ENCODE assay signal across 8 cellular contexts in the genomic region with DNA sequence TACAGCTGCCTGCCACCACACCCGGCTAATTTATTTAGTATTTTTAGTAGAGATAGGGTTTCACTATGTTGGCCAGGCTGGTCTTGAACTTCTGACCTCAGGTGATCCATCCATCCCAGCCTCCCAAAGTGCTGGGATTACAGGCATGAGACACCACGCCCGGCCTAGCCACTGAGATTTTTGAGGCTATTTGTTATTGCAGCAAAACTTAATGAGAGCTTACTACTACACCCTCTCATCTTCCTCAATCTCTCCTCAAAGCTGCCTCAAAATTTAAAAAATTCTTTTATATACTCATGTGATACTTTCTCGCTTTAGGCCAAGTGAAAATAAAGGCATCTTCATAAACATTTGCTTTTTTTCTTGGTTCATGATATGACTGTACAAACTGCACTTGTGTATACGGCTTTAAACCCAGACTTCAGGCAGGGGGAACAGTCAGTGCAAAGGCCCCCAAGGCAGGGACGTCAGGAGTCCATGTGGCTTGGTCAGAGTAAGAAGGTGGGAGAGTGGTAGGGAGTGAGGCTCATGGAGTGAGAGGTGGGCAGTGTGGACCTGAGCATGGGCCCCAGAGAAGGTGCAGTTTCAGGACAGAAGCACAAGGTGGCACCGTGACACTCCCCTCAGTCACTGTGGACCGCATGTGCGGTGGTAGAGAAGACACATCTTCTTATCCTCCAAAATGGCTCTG. TPM values are rescaled to one million over a fixed set of nuclear protein-coding genes. Genes with fewer than 3 reads are reported as not detected.
DNase-seq lines count a peak whose midpoint lies in the region; ATAC-seq and TF ChIP-seq lines count a peak whose summit lies in the region.

No MANE protein-coding gene starts in this region.

- H3K4me1 Mint-ChIP-seq in activated T-helper 2 cell treated with anti-CD3 and anti-CD28 coated beads, Interferon-gamma antibody, Interleukin-2, Interleukin-4, amounts not matched to agents 10 μg/mL and 5 μg/mL and 100 μg/mL, durations not matched to agents 14 hours and 24 hours and 36 hours (ENCODE audit: low read depth), result peaks cover 19% of the 10 kb centered on the region
- H3K4me1 Mint-ChIP-seq in osteocyte (ENCODE audit: unreplicated experiment), result no peaks in the 10 kb centered on the region

- H3K36me3 ChIP-seq in transverse colon, result no peaks in the 10 kb centered on the region

- H3K27ac Mint-ChIP-seq in activated T-helper 2 cell treated with anti-CD3 and anti-CD28 coated beads, Interferon-gamma antibody, Interleukin-2, Interleukin-4, amounts not matched to agents 10 μg/mL and 5 μg/mL and 100 μg/mL, durations not matched to agents 14 hours and 24 hours and 36 hours, result no peak overlapping the region
- H3K27ac Mint-ChIP-seq in osteocyte (ENCODE audit: unreplicated experiment), result no peak overlapping the region

- no peak overlapping the region for H3K27ac ChIP-seq in transverse colon

- TF ChIP-seq EP300 in transverse colon (IDR thresholded peaks at IDR 0.05; ENCODE audit: low read depth), result no peak

- no peaks in the 10 kb centered on the region for H3K9me3 ChIP-seq in transverse colon

- WGBS in transverse colon (ENCODE audit: low coverage in 1 of 2), 2 donors, result 43 to 61% methylated on average over 4 to 9 of the region's 9 CpGs

- TF ChIP-seq CTCF in fibroblast of villous mesenchyme (IDR thresholded peaks at IDR 0.05; ENCODE audit: insufficient read depth, low read depth, low read length) (peak; percentile 93), osteocyte (IDR thresholded peaks at IDR 0.05) (peak; percentile 92), transverse colon (IDR thresholded peaks at IDR 0.05) (peak; percentile 85 to 92 (median 87))

- H3K4me3 Mint-ChIP-seq in activated T-helper 2 cell treated with anti-CD3 and anti-CD28 coated beads, Interferon-gamma antibody, Interleukin-2, Interleukin-4, amounts not matched to agents 10 μg/mL and 5 μg/mL and 100 μg/mL, durations not matched to agents 14 hours and 24 hours and 36 hours (ENCODE audit: low read depth), result no peak overlapping the region
- H3K4me3 Mint-ChIP-seq in osteocyte (ENCODE audit: unreplicated experiment), result no peak overlapping the region

- no peaks in the 10 kb centered on the region for H3K36me3 Mint-ChIP-seq in activated T-helper 2 cell treated with anti-CD3 and anti-CD28 coated beads, Interferon-gamma antibody, Interleukin-2, Interleukin-4, amounts not matched to agents 10 μg/mL and 5 μg/mL and 100 μg/mL, durations not matched to agents 14 hours and 24 hours and 36 hours (ENCODE audit: low read depth)
- H3K36me3 Mint-ChIP-seq in osteocyte (ENCODE audit: unreplicated experiment), result no peaks in the 10 kb centered on the region

- DNase-seq in DMS53 (lab: John Stamatoyannopoulos, UW), result peak; percentile 91
- peak; percentile 83 to 86 for DNase-seq in Kasumi-1 (lab: John Stamatoyannopoulos, UW)
- DNase-seq in RKO (ENCODE audit: low spot score), result peak; percentile 82
- peak; percentile 57 for DNase-seq in activated T-helper 2 cell treated with anti-CD3 and anti-CD28 coated beads, Interferon-gamma antibody, Interleukin-2, Interleukin-4, amounts not matched to agents 10 μg/mL and 5 μg/mL and 100 μg/mL, durations not matched to agents 14 hours and 24 hours and 36 hours (ENCODE audit: low spot score)
- DNase-seq in fibroblast of villous mesenchyme (ENCODE audit: low read depth), result peak; percentile 73
- DNase-seq in osteocyte (ENCODE audit: extremely low spot score, unreplicated experiment), result peak; percentile 88
- DNase-seq in transverse colon, result peak; percentile 77

- intact Hi-C loops in activated T-helper 2 cell treated with anti-CD3 and anti-CD28 coated beads, Interferon-gamma antibody, Interleukin-2, Interleukin-4, amounts not matched to agents 10 μg/mL and 5 μg/mL and 100 μg/mL, durations not matched to agents 14 hours and 24 hours and 36 hours (cut with micrococcal nuclease), result loop anchor here (1.0 to 5.0 kb wide), 2 partner anchors 56 to 97 kb away; partner anchors contain the start of gene SYPL1
- intact Hi-C loops in transverse colon (cut with DNase I; ENCODE audit: low total_unique reads), result no loop called here

- ATAC-seq in GM21619 (IDR thresholded peaks at IDR 0.05; ENCODE audit: unreplicated experiment), result peak; percentile 35

- no peak for TF ChIP-seq POLR2A in transverse colon (IDR thresholded peaks at IDR 0.05)

- H3K27me3 ChIP-seq in transverse colon, result no peaks in the 10 kb centered on the region

- in situ Hi-C loops in transverse colon (cut with MboI; ENCODE audit: low pct_ligation_motif_present in 1 of 4, low pct_unique_long_range_greater_than_20kb in 1 of 4, low sequenced_read_pairs in 3 of 4), result loop anchor here in 3 of 4 donors (5.0 kb wide), 1 partner anchor 96 kb away; no protein-coding TSS in a partner anchor

- peaks cover 6 to 22% (median 14%) of the 10 kb centered on the region in 4 donors for H3K4me1 ChIP-seq in transverse colon

- H3K4me3 ChIP-seq in fibroblast of villous mesenchyme (ENCODE audit: low read depth, low read length) (no peak overlapping the region), transverse colon (no peak overlapping the region)

- H3K27me3 Mint-ChIP-seq in activated T-helper 2 cell treated with anti-CD3 and anti-CD28 coated beads, Interferon-gamma antibody, Interleukin-2, Interleukin-4, amounts not matched to agents 10 μg/mL and 5 μg/mL and 100 μg/mL, durations not matched to agents 14 hours and 24 hours and 36 hours (ENCODE audit: low read depth), result peaks cover 14% of the 10 kb centered on the region
- peaks cover 29% of the 10 kb centered on the region for H3K27me3 Mint-ChIP-seq in osteocyte (ENCODE audit: unreplicated experiment)

- H3K9me3 Mint-ChIP-seq in activated T-helper 2 cell treated with anti-CD3 and anti-CD28 coated beads, Interferon-gamma antibody, Interleukin-2, Interleukin-4, amounts not matched to agents 10 μg/mL and 5 μg/mL and 100 μg/mL, durations not matched to agents 14 hours and 24 hours and 36 hours, result no peaks in the 10 kb centered on the region
- no peaks in the 10 kb centered on the region for H3K9me3 Mint-ChIP-seq in osteocyte (ENCODE audit: unreplicated experiment)

RNA-seq across cellular contexts. Expression of gene SYPL1, which starts 55.5 kb away (rescaled TPM):
- total RNA-seq in activated T-helper 2 cell treated with anti-CD3 and anti-CD28 coated beads, Interferon-gamma antibody, Interleukin-2, Interleukin-4, amounts not matched to agents 10 μg/mL and 5 μg/mL and 100 μg/mL, durations not matched to agents 14 hours and 24 hours and 36 hours, result 38.2 and 40.9 TPM in 2 replicates
- total RNA-seq in fibroblast of villous mesenchyme (34.8 and 55.3 TPM in 2 replicates), osteocyte (80.9 and 85.4 TPM in 2 replicates), transverse colon (10 to 100 TPM; 36.7 to 81.8 (median 59.5) TPM)
